In the genomic region with DNA sequence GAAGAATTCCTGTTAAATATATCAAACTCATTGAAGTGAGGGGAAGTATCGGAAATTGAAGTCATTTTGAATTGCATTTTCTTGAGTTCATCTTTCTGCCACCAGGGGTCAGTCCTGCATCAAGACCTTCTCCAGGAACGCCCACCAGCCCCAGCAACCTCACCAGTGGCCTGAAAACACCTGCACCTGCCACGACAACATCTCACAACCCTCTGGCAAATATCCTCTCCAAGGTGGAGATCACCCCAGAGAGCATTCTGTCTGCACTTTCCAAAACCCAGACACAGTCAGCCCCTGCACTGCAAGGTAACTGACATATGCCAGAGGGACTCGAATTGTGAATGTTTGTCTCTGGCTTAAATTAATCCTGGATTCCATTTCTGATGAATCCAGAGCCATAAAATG, we compare ENCODE assay signal across 8 cellular contexts. TPM values are rescaled to one million over a fixed set of nuclear protein-coding genes. Genes with fewer than 3 reads are reported as not detected.
DNase-seq lines count a peak whose midpoint lies in the region; ATAC-seq and TF ChIP-seq lines count a peak whose summit lies in the region.

No MANE protein-coding gene starts in this region.

- WGBS in psoas muscle, 3 donors = 25 to 36% (median 35%) methylated on average over 4 of the region's 4 CpGs

- H3K36me3 ChIP-seq in SJSA1 (peaks cover 40% of the 10 kb centered on the region), psoas muscle (ENCODE audit: insufficient read depth in 1 of 2, low read depth in 1 of 2) (peaks cover 3 to 66% of the 10 kb centered on the region in 2 donors), vagina (peaks cover 5 to 66% of the 10 kb centered on the region in 2 donors)

- TF ChIP-seq POLR2A in vagina (IDR thresholded peaks at IDR 0.05) = no peak

- TF ChIP-seq CTCF in psoas muscle (IDR thresholded peaks at IDR 0.05) = peak; percentile 77
- peak; percentile 35 to 71 (median 49) for TF ChIP-seq CTCF in vagina (IDR thresholded peaks at IDR 0.05)

- no peaks in the 10 kb centered on the region for H3K27me3 ChIP-seq in SJSA1 (replicated peaks)
- H3K27me3 ChIP-seq in psoas muscle (ENCODE audit: insufficient read depth in 3 of 3, low read length in 2 of 3) = no peaks in the 10 kb centered on the region
- no peaks in the 10 kb centered on the region for H3K27me3 ChIP-seq in vagina

- ATAC-seq in psoas muscle (peak; percentile 78 to 82 (median 81)), GM21367 (IDR thresholded peaks at IDR 0.05; ENCODE audit: unreplicated experiment) (no peak)

- H3K27ac ChIP-seq in SJSA1 (no peak overlapping the region), psoas muscle (no peak overlapping the region), vagina (no peak overlapping the region)

- intact Hi-C loops in psoas muscle (cut with DNase I) = loop anchor here (1.0 to 5.0 kb wide), 2 partner anchors 68 to 69 kb away; no protein-coding TSS in a partner anchor
- intact Hi-C loops in vagina (cut with DNase I) = no loop called here

- H3K4me3 ChIP-seq in SJSA1 = no peak overlapping the region
- no peak overlapping the region for H3K4me3 ChIP-seq in psoas muscle
- H3K4me3 ChIP-seq in vagina = no peak overlapping the region

- H3K9me3 ChIP-seq in SJSA1 (replicated peaks) (no peaks in the 10 kb centered on the region), psoas muscle (no peaks in the 10 kb centered on the region), vagina (no peaks in the 10 kb centered on the region)

- H3K4me1 ChIP-seq in SJSA1 (replicated peaks) (no peaks in the 10 kb centered on the region), psoas muscle (no peaks in the 10 kb centered on the region), vagina (no peaks in the 10 kb centered on the region)

- DNase-seq in DMS79 (lab: John Stamatoyannopoulos, UW) (peak; percentile 55), M059J (ENCODE audit: low read depth) (peak; percentile 45), SJSA1 (ENCODE audit: low read depth in 1 of 2, low spot score in 2 of 2) (peak; percentile 41 to 57), glomerular visceral epithelial cell (ENCODE audit: extremely low spot score) (peak; percentile 64), psoas muscle (peak; percentile 40 to 70), vagina (ENCODE audit: extremely low spot score in 2 of 2) (peak in 1 of 2 donors; percentile 54)
- peak; percentile 87 for DNase-seq in activated effector memory CD4-positive, alpha-beta T cell treated with anti-CD3 and anti-CD28 coated beads, Interleukin-2, amount 50 U/mL, for 16 hours

RNA-seq across cellular contexts. Expression of a gene that starts 22.8 kb away (rescaled TPM):
- 13.1 and 24.0 TPM in 2 replicates for total RNA-seq in M059J (2014; rRNA removed; shearing (Covaris generic))
- 8.7 and 13.3 TPM in 2 replicates for total RNA-seq in SJSA1 (2014; rRNA removed; shearing (Covaris generic))
- total RNA-seq in psoas muscle (10 to 100 TPM; 20.8 to 44.5 (median 32.9) TPM), vagina (17.4 TPM)
- polyA plus RNA-seq in psoas muscle = 10 to 100 TPM in 2 of 3 donors, 1 to 10 TPM in 1; 9.6 to 24.0 (median 13.5) TPM

RNA-seq across cellular contexts. Expression of a gene that starts 43.5 kb away (rescaled TPM):
- 50.2 and 55.8 TPM in 2 replicates for total RNA-seq in M059J (2014; rRNA removed; shearing (Covaris generic))
- total RNA-seq in SJSA1 (2014; rRNA removed; shearing (Covaris generic)) = 22.7 and 43.4 TPM in 2 replicates
- total RNA-seq in psoas muscle = 1 to 10 TPM; 2.9 to 4.6 (median 4.1) TPM
- polyA plus RNA-seq in psoas muscle = 1 to 10 TPM; 1.8 to 8.5 (median 2.7) TPM
- total RNA-seq in vagina = 130 TPM

RNA-seq across cellular contexts. Expression of a gene that starts 51.1 kb away (rescaled TPM):
- not detected in 2 replicates for total RNA-seq in M059J (2014; rRNA removed; shearing (Covaris generic))
- not detected in 2 replicates for total RNA-seq in SJSA1 (2014; rRNA removed; shearing (Covaris generic))
- not detected for total RNA-seq in psoas muscle
- 1 to 10 TPM in 1 of 3 donors, under 1 TPM in 2; 0.38 to 1.2 (median 0.39) TPM for polyA plus RNA-seq in psoas muscle
- total RNA-seq in vagina = not detected
